In the genomic region with DNA sequence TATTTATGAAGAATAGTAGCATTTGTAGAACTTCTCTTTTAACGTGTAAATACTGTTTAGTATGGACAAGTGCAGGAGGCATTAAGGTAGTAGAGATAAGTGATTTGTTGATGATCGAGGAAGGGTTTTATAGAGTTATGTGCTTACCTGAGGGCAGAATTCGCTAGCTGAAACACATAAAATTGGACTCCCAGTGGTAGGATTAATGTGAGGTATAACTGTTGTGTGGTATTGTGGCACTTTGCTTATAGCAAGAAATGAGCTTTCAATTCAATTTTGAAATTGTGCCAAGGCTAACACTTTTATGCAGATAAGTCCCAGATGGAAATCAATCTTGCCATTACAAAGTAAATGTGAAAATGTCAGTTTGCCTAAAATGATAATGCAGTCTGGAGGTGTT, we compare ENCODE assay signal across 1 cellular context.
TF ChIP-seq lines count a peak whose summit lies in the region.

No MANE protein-coding gene starts in this region.

TF ChIP-seq in GM12878, 131 proteins besides CTCF, POLR2A, EP300 and RAD21:
- TF ChIP-seq TAF1 (IDR thresholded peaks at IDR 0.05; ENCODE audit: borderline replicate concordance, low read depth, low read length) (no peak), HDAC2 (IDR thresholded peaks at IDR 0.05) (no peak), SPI1 (IDR thresholded peaks at IDR 0.05; ENCODE audit: borderline replicate concordance, insufficient read depth, low read depth, low read length) (no peak), TCF7 (IDR thresholded peaks at IDR 0.05; ENCODE audit: borderline replicate concordance) (no peak), HCFC1 (IDR thresholded peaks at IDR 0.05; ENCODE audit: low read length) (no peak), SMC3 (IDR thresholded peaks at IDR 0.05; ENCODE audit: borderline replicate concordance, low read length) (no peak), TCF12 (IDR thresholded peaks at IDR 0.05; ENCODE audit: low read depth, low read length) (no peak), ZBED1 (IDR thresholded peaks at IDR 0.05; ENCODE audit: borderline replicate concordance) (no peak), SREBF2 (IDR thresholded peaks at IDR 0.05; ENCODE audit: low read length) (no peak)
- TF ChIP-seq, protein P1, sequence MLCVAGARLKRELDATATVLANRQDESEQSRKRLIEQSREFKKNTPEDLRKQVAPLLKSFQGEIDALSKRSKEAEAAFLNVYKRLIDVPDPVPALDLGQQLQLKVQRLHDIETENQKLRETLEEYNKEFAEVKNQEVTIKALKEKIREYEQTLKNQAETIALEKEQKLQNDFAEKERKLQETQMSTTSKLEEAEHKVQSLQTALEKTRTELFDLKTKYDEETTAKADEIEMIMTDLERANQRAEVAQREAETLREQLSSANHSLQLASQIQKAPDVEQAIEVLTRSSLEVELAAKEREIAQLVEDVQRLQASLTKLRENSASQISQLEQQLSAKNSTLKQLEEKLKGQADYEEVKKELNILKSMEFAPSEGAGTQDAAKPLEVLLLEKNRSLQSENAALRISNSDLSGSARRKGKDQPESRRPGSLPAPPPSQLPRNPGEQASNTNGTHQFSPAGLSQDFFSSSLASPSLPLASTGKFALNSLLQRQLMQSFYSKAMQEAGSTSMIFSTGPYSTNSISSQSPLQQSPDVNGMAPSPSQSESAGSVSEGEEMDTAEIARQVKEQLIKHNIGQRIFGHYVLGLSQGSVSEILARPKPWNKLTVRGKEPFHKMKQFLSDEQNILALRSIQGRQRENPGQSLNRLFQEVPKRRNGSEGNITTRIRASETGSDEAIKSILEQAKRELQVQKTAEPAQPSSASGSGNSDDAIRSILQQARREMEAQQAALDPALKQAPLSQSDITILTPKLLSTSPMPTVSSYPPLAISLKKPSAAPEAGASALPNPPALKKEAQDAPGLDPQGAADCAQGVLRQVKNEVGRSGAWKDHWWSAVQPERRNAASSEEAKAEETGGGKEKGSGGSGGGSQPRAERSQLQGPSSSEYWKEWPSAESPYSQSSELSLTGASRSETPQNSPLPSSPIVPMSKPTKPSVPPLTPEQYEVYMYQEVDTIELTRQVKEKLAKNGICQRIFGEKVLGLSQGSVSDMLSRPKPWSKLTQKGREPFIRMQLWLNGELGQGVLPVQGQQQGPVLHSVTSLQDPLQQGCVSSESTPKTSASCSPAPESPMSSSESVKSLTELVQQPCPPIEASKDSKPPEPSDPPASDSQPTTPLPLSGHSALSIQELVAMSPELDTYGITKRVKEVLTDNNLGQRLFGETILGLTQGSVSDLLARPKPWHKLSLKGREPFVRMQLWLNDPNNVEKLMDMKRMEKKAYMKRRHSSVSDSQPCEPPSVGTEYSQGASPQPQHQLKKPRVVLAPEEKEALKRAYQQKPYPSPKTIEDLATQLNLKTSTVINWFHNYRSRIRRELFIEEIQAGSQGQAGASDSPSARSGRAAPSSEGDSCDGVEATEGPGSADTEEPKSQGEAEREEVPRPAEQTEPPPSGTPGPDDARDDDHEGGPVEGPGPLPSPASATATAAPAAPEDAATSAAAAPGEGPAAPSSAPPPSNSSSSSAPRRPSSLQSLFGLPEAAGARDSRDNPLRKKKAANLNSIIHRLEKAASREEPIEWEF (IDR thresholded peaks at IDR 0.05; ENCODE audit: insufficient replicate concordance, low read depth, low read length) = no peak
- TF ChIP-seq, protein P2, sequence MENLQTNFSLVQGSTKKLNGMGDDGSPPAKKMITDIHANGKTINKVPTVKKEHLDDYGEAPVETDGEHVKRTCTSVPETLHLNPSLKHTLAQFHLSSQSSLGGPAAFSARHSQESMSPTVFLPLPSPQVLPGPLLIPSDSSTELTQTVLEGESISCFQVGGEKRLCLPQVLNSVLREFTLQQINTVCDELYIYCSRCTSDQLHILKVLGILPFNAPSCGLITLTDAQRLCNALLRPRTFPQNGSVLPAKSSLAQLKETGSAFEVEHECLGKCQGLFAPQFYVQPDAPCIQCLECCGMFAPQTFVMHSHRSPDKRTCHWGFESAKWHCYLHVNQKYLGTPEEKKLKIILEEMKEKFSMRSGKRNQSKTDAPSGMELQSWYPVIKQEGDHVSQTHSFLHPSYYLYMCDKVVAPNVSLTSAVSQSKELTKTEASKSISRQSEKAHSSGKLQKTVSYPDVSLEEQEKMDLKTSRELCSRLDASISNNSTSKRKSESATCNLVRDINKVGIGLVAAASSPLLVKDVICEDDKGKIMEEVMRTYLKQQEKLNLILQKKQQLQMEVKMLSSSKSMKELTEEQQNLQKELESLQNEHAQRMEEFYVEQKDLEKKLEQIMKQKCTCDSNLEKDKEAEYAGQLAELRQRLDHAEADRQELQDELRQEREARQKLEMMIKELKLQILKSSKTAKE (IDR thresholded peaks at IDR 0.05; ENCODE audit: low read depth, poor library complexity, severe bottlenecking) = no peak
- TF ChIP-seq, protein P3, sequence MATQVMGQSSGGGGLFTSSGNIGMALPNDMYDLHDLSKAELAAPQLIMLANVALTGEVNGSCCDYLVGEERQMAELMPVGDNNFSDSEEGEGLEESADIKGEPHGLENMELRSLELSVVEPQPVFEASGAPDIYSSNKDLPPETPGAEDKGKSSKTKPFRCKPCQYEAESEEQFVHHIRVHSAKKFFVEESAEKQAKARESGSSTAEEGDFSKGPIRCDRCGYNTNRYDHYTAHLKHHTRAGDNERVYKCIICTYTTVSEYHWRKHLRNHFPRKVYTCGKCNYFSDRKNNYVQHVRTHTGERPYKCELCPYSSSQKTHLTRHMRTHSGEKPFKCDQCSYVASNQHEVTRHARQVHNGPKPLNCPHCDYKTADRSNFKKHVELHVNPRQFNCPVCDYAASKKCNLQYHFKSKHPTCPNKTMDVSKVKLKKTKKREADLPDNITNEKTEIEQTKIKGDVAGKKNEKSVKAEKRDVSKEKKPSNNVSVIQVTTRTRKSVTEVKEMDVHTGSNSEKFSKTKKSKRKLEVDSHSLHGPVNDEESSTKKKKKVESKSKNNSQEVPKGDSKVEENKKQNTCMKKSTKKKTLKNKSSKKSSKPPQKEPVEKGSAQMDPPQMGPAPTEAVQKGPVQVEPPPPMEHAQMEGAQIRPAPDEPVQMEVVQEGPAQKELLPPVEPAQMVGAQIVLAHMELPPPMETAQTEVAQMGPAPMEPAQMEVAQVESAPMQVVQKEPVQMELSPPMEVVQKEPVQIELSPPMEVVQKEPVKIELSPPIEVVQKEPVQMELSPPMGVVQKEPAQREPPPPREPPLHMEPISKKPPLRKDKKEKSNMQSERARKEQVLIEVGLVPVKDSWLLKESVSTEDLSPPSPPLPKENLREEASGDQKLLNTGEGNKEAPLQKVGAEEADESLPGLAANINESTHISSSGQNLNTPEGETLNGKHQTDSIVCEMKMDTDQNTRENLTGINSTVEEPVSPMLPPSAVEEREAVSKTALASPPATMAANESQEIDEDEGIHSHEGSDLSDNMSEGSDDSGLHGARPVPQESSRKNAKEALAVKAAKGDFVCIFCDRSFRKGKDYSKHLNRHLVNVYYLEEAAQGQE (IDR thresholded peaks at IDR 0.05; ENCODE audit: low read depth, low read length) = no peak
